ENCODE assay signal across 1 cellular context in genomic region chr4:74217365-74217764, GRCh38.
TF ChIP-seq lines count a peak whose summit lies in the region.

No MANE protein-coding gene starts in this region.

TF ChIP-seq in HepG2, 621 proteins besides CTCF, POLR2A, EP300 and RAD21 (continued from another document):
- TF ChIP-seq DZIP1 (CRISPR knock-in tag; IDR thresholded peaks at IDR 0.05), result no peak
- no peak for TF ChIP-seq HNF1A (IDR thresholded peaks at IDR 0.05; ENCODE audit: low read depth)
- TF ChIP-seq HNF1A (CRISPR knock-in tag; IDR thresholded peaks at IDR 0.05; ENCODE audit: borderline replicate concordance), result no peak
- no peak for TF ChIP-seq ZBTB43 (CRISPR knock-in tag; conservative IDR thresholded peaks at IDR 0.05)
